In genomic region chr5:101743000-101743399, GRCh38 we compare ENCODE assay signal across 6 cellular contexts.
DNase-seq lines count a peak whose midpoint lies in the region; ATAC-seq lines count a peak whose summit lies in the region.

No MANE protein-coding gene starts in this region.

- ATAC-seq in GM18861 (IDR thresholded peaks at IDR 0.05; ENCODE audit: unreplicated experiment) (peak; percentile 56), GM19397 (IDR thresholded peaks at IDR 0.05; ENCODE audit: unreplicated experiment) (peak; percentile 66), GM21423 (IDR thresholded peaks at IDR 0.05; ENCODE audit: unreplicated experiment) (peak; percentile 48), HG02938 (IDR thresholded peaks at IDR 0.05; ENCODE audit: unreplicated experiment) (peak; percentile 69), HG03432 (IDR thresholded peaks at IDR 0.05; ENCODE audit: unreplicated experiment) (peak; percentile 53)

- DNase-seq in M059J (ENCODE audit: low read depth) = peak; percentile 29

Comparison
In these comparisons a context has a peak if more than half of its experiments do, and no peak if none do; other contexts are left out.
1. Peak in every context shown above with its lines: DNase-seq and ATAC-seq.